1 cellular context compared by ENCODE assay signal in genomic region chr4:151745727-151746231, GRCh38.
TF ChIP-seq lines count a peak whose summit lies in the region.

No MANE protein-coding gene starts in this region.

TF ChIP-seq in GM23338, 12 proteins besides CTCF, POLR2A, EP300 and RAD21 (continued from another document):
- no peak for TF ChIP-seq ETS1 (IDR thresholded peaks at IDR 0.05)
- TF ChIP-seq ZNF462 (CRISPR knock-in tag; IDR thresholded peaks at IDR 0.05) = no peak
- no peak for TF ChIP-seq CREB1 (CRISPR knock-in tag; IDR thresholded peaks at IDR 0.05; ENCODE audit: low read depth)
- no peak for TF ChIP-seq ZNF331 (CRISPR knock-in tag; IDR thresholded peaks at IDR 0.05; ENCODE audit: low read depth)
- TF ChIP-seq EZH2 (IDR thresholded peaks at IDR 0.05; ENCODE audit: low read depth, unreplicated experiment) = no peak
TF ChIP-seq in GM23338: peak in this region for 0.
